In genomic region chr3:81666502-81667121, GRCh38 we compare ENCODE assay signal across 9 cellular contexts.
DNase-seq lines count a peak whose midpoint lies in the region; ATAC-seq, FAIRE-seq and TF ChIP-seq lines count a peak whose summit lies in the region.
"Had no signal": no experiment of that assay in that cellular context is flagged by ENCODE, and none has a peak within 500 bp of the region (broad histone marks: within the 10 kb centered on the region; RNA-seq: fewer than 3 reads in every experiment).

No MANE protein-coding gene starts in this region.

- SMC1A ChIA-PET in GM12878 (lab: Charles Lee; ENCODE audit: uncharacterized antibody, unreplicated experiment) = interaction anchor here (0.6 to 3.3 kb wide), 15 partner anchors 14 to 482 kb away, joined by 3 to 23 read pairs (median 3); no protein-coding TSS in a partner anchor

- H3K27me3 ChIP-seq in GM12878 (replicated peaks in 1 of 2; ENCODE audit: control insufficient read depth in 2 of 2, insufficient read depth in 2 of 2, low read length in 1 of 2) (no peaks in the 10 kb centered on the region), lung (ENCODE audit: control insufficient read depth, insufficient read depth) (no peaks in the 10 kb centered on the region)
- H3K27me3 ChIP-seq: SJCRH30 had no signal

- no peaks in the 10 kb centered on the region for H4K20me1 ChIP-seq in GM12878 (ENCODE audit: control insufficient read depth, insufficient read depth)

- no peak overlapping the region for H3K4me2 ChIP-seq in GM12878 (ENCODE audit: control insufficient read depth, insufficient read depth)

- CTCF ChIA-PET in GM12878 (lab: Yijun Ruan, JAX) = interaction anchor here (0.7 to 4.7 kb wide), 31 partner anchors 9 to 662 kb away, joined by 3 to 51 read pairs (median 3); partner anchors contain the start of gene GBE1

- H3K27ac ChIP-seq in GM12878 (ENCODE audit: control insufficient read depth, insufficient read depth) (no peak overlapping the region), lung (ENCODE audit: low read depth in 1 of 2, low read length in 1 of 2) (no peak overlapping the region)
- H3K27ac ChIP-seq: SJCRH30 had no signal

- FAIRE-seq in GM12878 (lab: Jason Lieb, UNC) = peak; percentile 38

- TF ChIP-seq EP300 in GM12878 (IDR thresholded peaks at IDR 0.05; ENCODE audit: borderline replicate concordance in 1 of 2, control insufficient read depth in 1 of 2, low read depth in 2 of 2, low read length in 2 of 2) = no peak

- H3K79me2 ChIP-seq in GM12878 (ENCODE audit: control insufficient read depth, insufficient read depth, low read length) = no peaks in the 10 kb centered on the region

- BruUV-seq in GM12878 (replicated peaks; lab: Mats Ljungman, UMichigan) = no TSS peak

- ATAC-seq in HG02678 (IDR thresholded peaks at IDR 0.05; ENCODE audit: unreplicated experiment) = peak; percentile 56
- peak; percentile 51; the same call in 2 of the 3 replicates for ATAC-seq in GM12878
- ATAC-seq in lung (ENCODE audit: insufficient read depth, low FRiP score) = no peak
- no peak for ATAC-seq in HG03354 (IDR thresholded peaks at IDR 0.05; ENCODE audit: poor library complexity, severe bottlenecking, unreplicated experiment)

- peak; percentile 75 for TF ChIP-seq RAD21 in GM12878 (IDR thresholded peaks at IDR 0.05; ENCODE audit: insufficient read depth, low read depth, low read length)

- H3K9me3 ChIP-seq in GM12878 (replicated peaks; ENCODE audit: control insufficient read depth, insufficient read depth, low read length) = no peaks in the 10 kb centered on the region
- H3K9me3 ChIP-seq in lung (ENCODE audit: control insufficient read depth in 2 of 2, insufficient read depth in 1 of 2, low read length in 1 of 2) = no peaks in the 10 kb centered on the region
- H3K9me3 ChIP-seq: SJCRH30 had no signal

- H3K36me3 ChIP-seq in GM12878 (ENCODE audit: control insufficient read depth in 2 of 2, insufficient read depth in 2 of 2, low read length in 1 of 2) = no peaks in the 10 kb centered on the region; a peak in 1 of 4 replicates
- H3K36me3 ChIP-seq in lung (ENCODE audit: control insufficient read depth in 2 of 2, insufficient read depth in 2 of 2, low read length in 2 of 2) = peaks cover 0 to 5% of the 10 kb centered on the region in 2 donors
- H3K36me3 ChIP-seq: SJCRH30 had no signal

- intact Hi-C loops in GM12878 (cut with micrococcal nuclease; ENCODE audit: unreplicated experiment) = loop anchor here (1.0 to 2.0 kb wide), 3 partner anchors 94 to 467 kb away; partner anchors contain the start of gene GBE1

- POLR2A ChIA-PET in GM12878 (lab: Charles Lee) = no interaction called here

- H3K4me3 ChIP-seq in GM12878 (no peak overlapping the region), lung (no peak overlapping the region)
- H3K4me3 ChIP-seq: SJCRH30 had no signal

- no peaks in the 10 kb centered on the region for H3K4me1 ChIP-seq in GM12878 (ENCODE audit: control insufficient read depth, insufficient read depth, low read length)
- H3K4me1 ChIP-seq in lung (ENCODE audit: control insufficient read depth in 2 of 2, insufficient read depth in 2 of 2, low read length in 2 of 2) = no peaks in the 10 kb centered on the region
- H3K4me1 ChIP-seq: SJCRH30 had no signal

- TF ChIP-seq POLR2A in GM12878 (IDR thresholded peaks at IDR 0.05; ENCODE audit: low read depth, low read length) = no peak

- DNase-seq in EH (ENCODE audit: low read depth) (peak; percentile 45), GM12878 (ENCODE audit: low read depth, low spot score) (no peak), lung (ENCODE audit: low spot score) (no peak), COLO668 (lab: John Stamatoyannopoulos, UW; ENCODE audit: unreplicated experiment) (no peak), activated gamma-delta T cell (lab: John Stamatoyannopoulos, UW) (no peak), SHP77 treated with DMSO at 0.1 percent for 48 hours (lab: John Stamatoyannopoulos, UW) (no peak)

- RAD21 ChIA-PET in GM12878 (lab: Charles Lee; ENCODE audit: unreplicated experiment) = interaction anchor here (0.6 to 2.6 kb wide), 10 partner anchors 9 to 466 kb away, joined by 3 to 13 read pairs (median 4); partner anchors contain the start of gene GBE1

- in situ Hi-C loops in GM12878 (cut with MboI) = loop anchor here (10.0 kb wide), 1 partner anchor 458 kb away; no protein-coding TSS in a partner anchor

- no peak overlapping the region for H3K9ac ChIP-seq in GM12878 (ENCODE audit: control insufficient read depth, insufficient read depth, low read length)

- TF ChIP-seq CTCF in GM12878 (IDR thresholded peaks at IDR 0.05 in 2 of 3, conservative IDR thresholded peaks at IDR 0.05 in 1 of 3; ENCODE audit: control insufficient read depth in 2 of 3, extremely low read depth in 1 of 3, insufficient read depth in 1 of 3, low read depth in 3 of 3, low read length in 3 of 3) (peak; percentile 52 to 72 (median 70); a peak in 5 of 6 replicates), lung (IDR thresholded peaks at IDR 0.05; ENCODE audit: control extremely low read depth, extremely low read depth) (peak; percentile 23)

- H2AFZ ChIP-seq in GM12878 (ENCODE audit: control insufficient read depth, low read depth, low read length) = no peak overlapping the region

TF ChIP-seq in GM12878, 131 proteins besides CTCF, POLR2A, EP300 and RAD21:
- TF ChIP-seq TARDBP (IDR thresholded peaks at IDR 0.05; ENCODE audit: borderline replicate concordance) (no peak), RUNX3 (IDR thresholded peaks at IDR 0.05; ENCODE audit: low read length) (no peak), CEBPB (IDR thresholded peaks at IDR 0.05; ENCODE audit: borderline replicate concordance in 1 of 2, low read depth in 2 of 2, low read length in 2 of 2) (no peak), SMC3 (IDR thresholded peaks at IDR 0.05; ENCODE audit: borderline replicate concordance, low read length) (peak; percentile 54)

Comparison
In these comparisons a context has a peak if more than half of its experiments do, and no peak if none do; other contexts are left out.
1. ATAC-seq: peak in HG02678 (single experiment) and GM12878 (single experiment); none in lung (single experiment) and HG03354 (single experiment).